20 cellular contexts compared by ENCODE assay signal in genomic region chr12:82645414-82645813, GRCh38.
"Had no signal": no experiment of that assay in that cellular context is flagged by ENCODE, and none has a peak within 500 bp of the region (broad histone marks: within the 10 kb centered on the region; RNA-seq: fewer than 3 reads in every experiment).

No MANE protein-coding gene starts in this region.

- H3K9me3 ChIP-seq: MG63, SJCRH30 had no signal

- H3K27me3 ChIP-seq: MG63, SJCRH30 had no signal

- H3K4me3 ChIP-seq: MG63, SJCRH30 had no signal

- ATAC-seq: Right ventricle myocardium inferior, SK-N-SH treated with all-trans-retinoic acid at 6 μM for 48 hours had no signal

- H3K36me3 ChIP-seq: MG63, SJCRH30 had no signal

- DNase-seq: KBM-7, MG63, NCI-H1092, NCI-H1105 treated with DMSO at 0.1 percent for 48 hours, NCI-H1417 treated with DMSO at 0.1 percent for 48 hours, NCI-H146, NCI-H1694 treated with DMSO at 0.1 percent for 48 hours, NCI-H1930, NCI-H2081, NCI-H2107, NCI-H2227 treated with DMSO at 0.1 percent for 48 hours, NCI-H524 treated with DMSO at 0.1 percent for 48 hours, NCI-H69, NCI-H774, RPMI8226, SHP77 treated with DMSO at 0.1 percent for 48 hours, SJCRH30 had no signal

- H3K27ac ChIP-seq: HL-60, SJCRH30 had no signal
